1 cellular context compared by ENCODE assay signal in genomic region chr3:32850636-32851035, GRCh38.
TF ChIP-seq lines count a peak whose summit lies in the region.

No MANE protein-coding gene starts in this region.

TF ChIP-seq in HepG2, 621 proteins besides CTCF, POLR2A, EP300 and RAD21 (continued from another document and continues in another):
- TF ChIP-seq, protein P1, sequence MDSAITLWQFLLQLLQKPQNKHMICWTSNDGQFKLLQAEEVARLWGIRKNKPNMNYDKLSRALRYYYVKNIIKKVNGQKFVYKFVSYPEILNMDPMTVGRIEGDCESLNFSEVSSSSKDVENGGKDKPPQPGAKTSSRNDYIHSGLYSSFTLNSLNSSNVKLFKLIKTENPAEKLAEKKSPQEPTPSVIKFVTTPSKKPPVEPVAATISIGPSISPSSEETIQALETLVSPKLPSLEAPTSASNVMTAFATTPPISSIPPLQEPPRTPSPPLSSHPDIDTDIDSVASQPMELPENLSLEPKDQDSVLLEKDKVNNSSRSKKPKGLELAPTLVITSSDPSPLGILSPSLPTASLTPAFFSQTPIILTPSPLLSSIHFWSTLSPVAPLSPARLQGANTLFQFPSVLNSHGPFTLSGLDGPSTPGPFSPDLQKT (CRISPR knock-in tag; IDR thresholded peaks at IDR 0.05; ENCODE audit: borderline replicate concordance): no peak
- no peak for TF ChIP-seq ZNF33B (CRISPR knock-in tag; IDR thresholded peaks at IDR 0.05)
- TF ChIP-seq ZBTB33 (CRISPR knock-in tag; IDR thresholded peaks at IDR 0.05): no peak
- no peak for TF ChIP-seq ZNF644 (CRISPR knock-in tag; IDR thresholded peaks at IDR 0.05; ENCODE audit: low read depth)
- no peak for TF ChIP-seq MLXIP (CRISPR knock-in tag; IDR thresholded peaks at IDR 0.05; ENCODE audit: borderline replicate concordance)
- no peak for TF ChIP-seq STAT5B (CRISPR knock-in tag; IDR thresholded peaks at IDR 0.05)
- TF ChIP-seq ZNF780A (CRISPR knock-in tag; IDR thresholded peaks at IDR 0.05): no peak
- no peak for TF ChIP-seq MLX (CRISPR knock-in tag; IDR thresholded peaks at IDR 0.05)
- no peak for TF ChIP-seq PHF20 (CRISPR knock-in tag; IDR thresholded peaks at IDR 0.05)
- no peak for TF ChIP-seq EZH2 (conservative IDR thresholded peaks at IDR 0.05; ENCODE audit: low read depth, low read length)
- no peak for TF ChIP-seq ZNF83 (CRISPR knock-in tag; IDR thresholded peaks at IDR 0.05; ENCODE audit: borderline replicate concordance)
- TF ChIP-seq YEATS2 (CRISPR knock-in tag; IDR thresholded peaks at IDR 0.05; ENCODE audit: borderline replicate concordance): no peak
- TF ChIP-seq HNRNPL (IDR thresholded peaks at IDR 0.05; ENCODE audit: low read depth, low read length): no peak
- no peak for TF ChIP-seq BHLHE40 (IDR thresholded peaks at IDR 0.05; ENCODE audit: low read length)
- TF ChIP-seq ARID3A (IDR thresholded peaks at IDR 0.05; ENCODE audit: low read depth, low read length): no peak
- TF ChIP-seq ZNF468 (CRISPR knock-in tag; IDR thresholded peaks at IDR 0.05): no peak
- TF ChIP-seq, protein P2, sequence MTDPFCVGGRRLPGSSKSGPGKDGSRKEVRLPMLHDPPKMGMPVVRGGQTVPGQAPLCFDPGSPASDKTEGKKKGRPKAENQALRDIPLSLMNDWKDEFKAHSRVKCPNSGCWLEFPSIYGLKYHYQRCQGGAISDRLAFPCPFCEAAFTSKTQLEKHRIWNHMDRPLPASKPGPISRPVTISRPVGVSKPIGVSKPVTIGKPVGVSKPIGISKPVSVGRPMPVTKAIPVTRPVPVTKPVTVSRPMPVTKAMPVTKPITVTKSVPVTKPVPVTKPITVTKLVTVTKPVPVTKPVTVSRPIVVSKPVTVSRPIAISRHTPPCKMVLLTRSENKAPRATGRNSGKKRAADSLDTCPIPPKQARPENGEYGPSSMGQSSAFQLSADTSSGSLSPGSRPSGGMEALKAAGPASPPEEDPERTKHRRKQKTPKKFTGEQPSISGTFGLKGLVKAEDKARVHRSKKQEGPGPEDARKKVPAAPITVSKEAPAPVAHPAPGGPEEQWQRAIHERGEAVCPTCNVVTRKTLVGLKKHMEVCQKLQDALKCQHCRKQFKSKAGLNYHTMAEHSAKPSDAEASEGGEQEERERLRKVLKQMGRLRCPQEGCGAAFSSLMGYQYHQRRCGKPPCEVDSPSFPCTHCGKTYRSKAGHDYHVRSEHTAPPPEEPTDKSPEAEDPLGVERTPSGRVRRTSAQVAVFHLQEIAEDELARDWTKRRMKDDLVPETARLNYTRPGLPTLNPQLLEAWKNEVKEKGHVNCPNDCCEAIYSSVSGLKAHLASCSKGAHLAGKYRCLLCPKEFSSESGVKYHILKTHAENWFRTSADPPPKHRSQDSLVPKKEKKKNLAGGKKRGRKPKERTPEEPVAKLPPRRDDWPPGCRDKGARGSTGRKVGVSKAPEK (CRISPR knock-in tag; IDR thresholded peaks at IDR 0.05; ENCODE audit: borderline replicate concordance): no peak
- no peak for TF ChIP-seq MTF2 (CRISPR knock-in tag; IDR thresholded peaks at IDR 0.05; ENCODE audit: borderline replicate concordance)
- TF ChIP-seq PRPF4 (IDR thresholded peaks at IDR 0.05; ENCODE audit: low read depth, low read length, poor library complexity, severe bottlenecking): no peak
- TF ChIP-seq, protein P3, sequence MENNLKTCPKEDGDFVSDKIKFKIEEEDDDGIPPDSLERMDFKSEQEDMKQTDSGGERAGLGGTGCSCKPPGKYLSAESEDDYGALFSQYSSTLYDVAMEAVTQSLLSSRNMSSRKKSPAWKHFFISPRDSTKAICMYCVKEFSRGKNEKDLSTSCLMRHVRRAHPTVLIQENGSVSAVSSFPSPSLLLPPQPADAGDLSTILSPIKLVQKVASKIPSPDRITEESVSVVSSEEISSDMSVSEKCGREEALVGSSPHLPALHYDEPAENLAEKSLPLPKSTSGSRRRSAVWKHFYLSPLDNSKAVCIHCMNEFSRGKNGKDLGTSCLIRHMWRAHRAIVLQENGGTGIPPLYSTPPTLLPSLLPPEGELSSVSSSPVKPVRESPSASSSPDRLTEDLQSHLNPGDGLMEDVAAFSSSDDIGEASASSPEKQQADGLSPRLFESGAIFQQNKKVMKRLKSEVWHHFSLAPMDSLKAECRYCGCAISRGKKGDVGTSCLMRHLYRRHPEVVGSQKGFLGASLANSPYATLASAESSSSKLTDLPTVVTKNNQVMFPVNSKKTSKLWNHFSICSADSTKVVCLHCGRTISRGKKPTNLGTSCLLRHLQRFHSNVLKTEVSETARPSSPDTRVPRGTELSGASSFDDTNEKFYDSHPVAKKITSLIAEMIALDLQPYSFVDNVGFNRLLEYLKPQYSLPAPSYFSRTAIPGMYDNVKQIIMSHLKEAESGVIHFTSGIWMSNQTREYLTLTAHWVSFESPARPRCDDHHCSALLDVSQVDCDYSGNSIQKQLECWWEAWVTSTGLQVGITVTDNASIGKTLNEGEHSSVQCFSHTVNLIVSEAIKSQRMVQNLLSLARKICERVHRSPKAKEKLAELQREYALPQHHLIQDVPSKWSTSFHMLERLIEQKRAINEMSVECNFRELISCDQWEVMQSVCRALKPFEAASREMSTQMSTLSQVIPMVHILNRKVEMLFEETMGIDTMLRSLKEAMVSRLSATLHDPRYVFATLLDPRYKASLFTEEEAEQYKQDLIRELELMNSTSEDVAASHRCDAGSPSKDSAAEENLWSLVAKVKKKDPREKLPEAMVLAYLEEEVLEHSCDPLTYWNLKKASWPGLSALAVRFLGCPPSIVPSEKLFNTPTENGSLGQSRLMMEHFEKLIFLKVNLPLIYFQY (CRISPR knock-in tag; IDR thresholded peaks at IDR 0.05; ENCODE audit: borderline replicate concordance): no peak
- no peak for TF ChIP-seq ZNF484 (CRISPR knock-in tag; IDR thresholded peaks at IDR 0.05; ENCODE audit: borderline replicate concordance, low read depth)
- TF ChIP-seq, protein P4, sequence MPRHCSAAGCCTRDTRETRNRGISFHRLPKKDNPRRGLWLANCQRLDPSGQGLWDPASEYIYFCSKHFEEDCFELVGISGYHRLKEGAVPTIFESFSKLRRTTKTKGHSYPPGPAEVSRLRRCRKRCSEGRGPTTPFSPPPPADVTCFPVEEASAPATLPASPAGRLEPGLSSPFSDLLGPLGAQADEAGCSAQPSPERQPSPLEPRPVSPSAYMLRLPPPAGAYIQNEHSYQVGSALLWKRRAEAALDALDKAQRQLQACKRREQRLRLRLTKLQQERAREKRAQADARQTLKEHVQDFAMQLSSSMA (CRISPR knock-in tag; IDR thresholded peaks at IDR 0.05): no peak
- TF ChIP-seq TRIM22 (IDR thresholded peaks at IDR 0.05): no peak
- TF ChIP-seq NCOA5 (CRISPR knock-in tag; IDR thresholded peaks at IDR 0.05): no peak
- TF ChIP-seq CBX5 (CRISPR knock-in tag; IDR thresholded peaks at IDR 0.05; ENCODE audit: borderline replicate concordance): no peak
- no peak for TF ChIP-seq ZBTB8A (CRISPR knock-in tag; IDR thresholded peaks at IDR 0.05; ENCODE audit: borderline replicate concordance, low read depth)
- TF ChIP-seq TBX2 (CRISPR knock-in tag; IDR thresholded peaks at IDR 0.05; ENCODE audit: borderline replicate concordance): no peak
- no peak for TF ChIP-seq ZNF124 (CRISPR knock-in tag; IDR thresholded peaks at IDR 0.05)
- no peak for TF ChIP-seq ZBTB21 (CRISPR knock-in tag; IDR thresholded peaks at IDR 0.05)
- TF ChIP-seq SOX13 (IDR thresholded peaks at IDR 0.05): no peak
- no peak for TF ChIP-seq SOX13 (CRISPR knock-in tag; conservative IDR thresholded peaks at IDR 0.05 in 1 of 2, IDR thresholded peaks at IDR 0.05 in 1 of 2)
- TF ChIP-seq ZNF253 (CRISPR knock-in tag; IDR thresholded peaks at IDR 0.05; ENCODE audit: borderline replicate concordance): no peak
- TF ChIP-seq FOSL2 (CRISPR knock-in tag; IDR thresholded peaks at IDR 0.05): peak; percentile 37; the same call in 1 of the 2 replicates
- no peak for TF ChIP-seq U2AF1 (optimal IDR thresholded peaks at IDR 0.05; ENCODE audit: low read depth, low read length)
- TF ChIP-seq, protein P5, sequence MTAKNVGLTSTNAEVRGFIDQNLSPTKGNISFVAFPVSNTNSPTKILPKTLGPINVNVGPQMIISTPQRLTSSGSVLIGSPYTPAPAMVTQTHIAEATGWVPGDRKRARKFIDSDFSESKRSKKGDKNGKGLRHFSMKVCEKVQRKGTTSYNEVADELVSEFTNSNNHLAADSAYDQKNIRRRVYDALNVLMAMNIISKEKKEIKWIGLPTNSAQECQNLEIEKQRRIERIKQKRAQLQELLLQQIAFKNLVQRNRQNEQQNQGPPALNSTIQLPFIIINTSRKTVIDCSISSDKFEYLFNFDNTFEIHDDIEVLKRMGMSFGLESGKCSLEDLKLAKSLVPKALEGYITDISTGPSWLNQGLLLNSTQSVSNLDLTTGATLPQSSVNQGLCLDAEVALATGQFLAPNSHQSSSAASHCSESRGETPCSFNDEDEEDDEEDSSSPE (CRISPR knock-in tag; IDR thresholded peaks at IDR 0.05): no peak
- no peak for TF ChIP-seq NR2F6 (IDR thresholded peaks at IDR 0.05)
- peak; percentile 3; the same call in 1 of the 2 replicates for TF ChIP-seq NR2F6 (CRISPR knock-in tag; IDR thresholded peaks at IDR 0.05)
- no peak for TF ChIP-seq SAP130 (CRISPR knock-in tag; IDR thresholded peaks at IDR 0.05; ENCODE audit: low read depth)
- TF ChIP-seq E2F1 (CRISPR knock-in tag; IDR thresholded peaks at IDR 0.05): no peak
- no peak for TF ChIP-seq ZSCAN9 (CRISPR knock-in tag; IDR thresholded peaks at IDR 0.05; ENCODE audit: borderline replicate concordance)
- TF ChIP-seq SALL1 (CRISPR knock-in tag; IDR thresholded peaks at IDR 0.05): peak; percentile 22; the same call in 1 of the 2 replicates
